8 cellular contexts compared by ENCODE assay signal in the genomic region with DNA sequence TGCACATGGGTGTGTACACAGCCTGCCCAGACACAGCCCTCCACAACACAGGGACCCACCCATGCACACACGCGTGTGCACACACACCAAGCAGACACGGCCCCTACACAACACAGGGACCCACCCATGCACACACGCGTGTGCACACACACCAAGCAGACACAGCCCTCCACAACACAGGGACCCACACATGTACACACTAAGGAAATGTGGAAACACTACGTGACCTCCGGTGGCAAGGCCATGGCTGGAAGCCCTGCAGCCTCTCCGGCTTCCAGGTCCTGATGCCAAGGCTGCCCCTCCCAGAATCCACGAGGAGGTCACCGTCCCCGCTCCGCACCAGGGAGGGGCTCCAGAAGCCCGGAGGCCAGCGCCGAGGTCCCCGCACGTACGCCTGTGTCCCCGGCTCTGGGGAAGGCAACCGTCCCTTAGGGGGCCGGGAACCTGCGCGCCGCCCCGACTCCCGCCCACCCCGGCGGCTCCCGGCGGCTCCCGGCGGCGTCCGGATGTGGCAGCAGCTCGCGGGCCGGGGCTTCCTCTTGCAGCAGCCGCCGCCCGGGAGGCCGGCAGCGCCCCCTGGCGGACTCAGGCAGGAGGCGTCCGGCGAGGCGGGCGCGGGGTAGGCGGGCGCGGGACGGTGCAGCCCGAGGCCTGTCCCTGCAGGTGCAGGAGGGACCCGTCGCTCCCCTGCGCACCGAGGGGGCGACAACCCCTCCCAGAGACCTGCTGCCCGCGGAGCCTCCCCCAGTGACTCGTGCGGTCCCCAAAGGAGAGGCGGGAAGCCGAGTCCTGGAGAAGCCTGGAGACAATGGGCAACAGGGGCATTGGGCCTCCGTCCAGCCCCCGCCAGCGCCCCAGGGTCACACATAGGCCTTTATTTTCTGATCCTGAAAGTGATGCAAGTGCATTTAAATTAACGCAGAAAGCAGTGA. TPM values are rescaled to one million over a fixed set of nuclear protein-coding genes. Genes with fewer than 3 reads are reported as not detected.
DNase-seq lines count a peak whose midpoint lies in the region; ATAC-seq lines count a peak whose summit lies in the region.

No MANE protein-coding gene starts in this region.

- H3K9me3 ChIP-seq in BLaER1 = peaks cover 18% of the 10 kb centered on the region

- H3K9ac ChIP-seq in BLaER1 = peak overlapping the region; percentile 83

- no peaks in the 10 kb centered on the region for H3K27me3 ChIP-seq in BLaER1

- peaks cover 13% of the 10 kb centered on the region; the same call in 1 of the 2 replicates for H3K36me3 ChIP-seq in BLaER1

- peak overlapping the region; percentile 81 for H3K27ac ChIP-seq in BLaER1

- DNase-seq in NCI-H526 (lab: John Stamatoyannopoulos, UW) (peak; percentile 54 to 95), ecto neural progenitor cell (ENCODE audit: low spot score) (peak; percentile 91), lung microvascular endothelial cell (ENCODE audit: low read depth in 2 of 2) (peak; percentile 73 to 82)
- peak; percentile 80 to 83 for DNase-seq in activated CD4-positive, alpha-beta T cell treated with anti-CD3 and anti-CD28 coated beads, Interleukin-2, amount 50 U/mL, for 48 hours
- peak; percentile 70 to 77 (median 74) for DNase-seq in stimulated activated CD4-positive, alpha-beta T cell treated with anti-CD3 and anti-CD28 coated beads, TNF-alpha, amount 100 ng/mL, for 48 hours (ENCODE audit: low read depth in 3 of 3)

- H3K4me3 ChIP-seq in BLaER1 = peak overlapping the region; percentile 78

- H3K4me2 ChIP-seq in BLaER1 = peak overlapping the region; percentile 92

- H4K20me1 ChIP-seq in BLaER1 = no peaks in the 10 kb centered on the region

- ATAC-seq in GM19043 (IDR thresholded peaks at IDR 0.05; ENCODE audit: low read depth, unreplicated experiment) (peak; percentile 75), HG03280 (IDR thresholded peaks at IDR 0.05; ENCODE audit: unreplicated experiment) (peak; percentile 98)

- peaks cover 34% of the 10 kb centered on the region for H3K4me1 ChIP-seq in BLaER1

RNA-seq across cellular contexts. Expression of gene GRTP1, which starts 29.9 kb away (rescaled TPM):
- total RNA-seq in lung microvascular endothelial cell = 0.44 and 1.2 TPM in 2 replicates

RNA-seq across cellular contexts. Expression of gene ADPRHL1, which starts 59.5 kb away (rescaled TPM):
- 0.20 and 0.44 TPM in 2 replicates for total RNA-seq in lung microvascular endothelial cell

Comparison
In these comparisons a context has a peak if more than half of its experiments do, and no peak if none do; other contexts are left out.
1. Peak in every context shown above with its lines: DNase-seq, ATAC-seq, H3K4me3 ChIP-seq and H3K27ac ChIP-seq.